ENCODE assay signal across 22 cellular contexts in genomic region chr12:117447665-117448366, GRCh38.
DNase-seq lines count a peak whose midpoint lies in the region; ATAC-seq, FAIRE-seq and TF ChIP-seq lines count a peak whose summit lies in the region.
"Had no signal": no experiment of that assay in that cellular context is flagged by ENCODE, and none has a peak within 500 bp of the region (broad histone marks: within the 10 kb centered on the region; RNA-seq: fewer than 3 reads in every experiment).

No MANE protein-coding gene starts in this region.

- intact Hi-C loops in body of pancreas (cut with DNase I) (no loop called here), pancreas (cut with DNase I) (no loop called here), sciatic nerve (cut with DNase I) (no loop called here)

- peak; percentile 53 for ATAC-seq in body of pancreas
- ATAC-seq in pancreas = peak in 3 of 4 donors; percentile 61 to 74 (median 74)
- no peak for ATAC-seq in sciatic nerve
- ATAC-seq: CD8-positive, alpha-beta T cell; Panc1 had no signal

- H3K9me3 ChIP-seq in body of pancreas (no peaks in the 10 kb centered on the region), pancreas (no peaks in the 10 kb centered on the region)
- H3K9me3 ChIP-seq: HAP-1 had no signal

- DNase-seq in COR-L47 (lab: John Stamatoyannopoulos, UW) = peak; percentile 27
- peak; percentile 66 for DNase-seq in NCI-H146 (lab: John Stamatoyannopoulos, UW)
- DNase-seq in body of pancreas = peak in 2 of 4 donors; percentile 7 to 13
- DNase-seq in pancreas = peak in 1 of 6 donors; percentile 9
- no peak for DNase-seq in NCI-H1694 (lab: John Stamatoyannopoulos, UW)
- DNase-seq in sciatic nerve (ENCODE audit: low spot score) = no peak
- no peak for DNase-seq in NCI-H2029 (lab: John Stamatoyannopoulos, UW)
- DNase-seq: CD8-positive, alpha-beta T cell; DMS79 treated with DMSO at 0.1 percent for 48 hours; GM23248; Karpas-422; NCI-H1417 treated with DMSO at 0.1 percent for 48 hours; NCI-H2081; NCI-H2171 treated with DMSO at 0.1 percent for 48 hours; NCI-H446; NCI-H82 had no signal

- TF ChIP-seq POLR2A in body of pancreas (IDR thresholded peaks at IDR 0.05) = no peak

- no peak overlapping the region for H3K4me3 ChIP-seq in body of pancreas
- H3K4me3 ChIP-seq in pancreas = no peak overlapping the region
- H3K4me3 ChIP-seq: BLaER1 treated with 17β-estradiol and CSF1 and Interleukin-3, amounts not matched to agents 10 nM and 100 nM; GM23248; HAP-1; SK-N-MC had no signal

- H3K27ac ChIP-seq in body of pancreas = no peak overlapping the region
- peak overlapping the region in 3 of 4 donors; percentile 5 to 17 (median 9) for H3K27ac ChIP-seq in pancreas
- H3K27ac ChIP-seq: BLaER1 treated with 17β-estradiol and CSF1 and Interleukin-3, amounts not matched to agents 10 nM and 100 nM; GM23248; HL-60; SK-N-MC had no signal

- H3K36me3 ChIP-seq in body of pancreas (replicated peaks in 1 of 2; ENCODE audit: insufficient read depth in 1 of 2, low read depth in 2 of 2) (no peaks in the 10 kb centered on the region), pancreas (no peaks in the 10 kb centered on the region)
- H3K36me3 ChIP-seq: BLaER1 treated with 17β-estradiol and CSF1 and Interleukin-3, amounts not matched to agents 10 nM and 100 nM; HAP-1 had no signal

- peaks cover 8% of the 10 kb centered on the region for H3K4me1 ChIP-seq in body of pancreas
- no peaks in the 10 kb centered on the region for H3K4me1 ChIP-seq in pancreas
- H3K4me1 ChIP-seq: HAP-1 had no signal

- WGBS in body of pancreas, 2 donors = 82 to 90% methylated on average over 6 of the region's 6 CpGs
- WGBS in pancreas, 2 donors = 76 to 88% methylated on average over 6 of the region's 6 CpGs

- no peak for TF ChIP-seq CTCF in body of pancreas (IDR thresholded peaks at IDR 0.05)
- no peak for TF ChIP-seq CTCF in pancreas (IDR thresholded peaks at IDR 0.05)

- no peaks in the 10 kb centered on the region for H3K27me3 ChIP-seq in body of pancreas
- H3K27me3 ChIP-seq in pancreas = no peaks in the 10 kb centered on the region
- H3K27me3 ChIP-seq: BLaER1 treated with 17β-estradiol and CSF1 and Interleukin-3, amounts not matched to agents 10 nM and 100 nM had no signal

- FAIRE-seq in pancreas (lab: Jason Lieb, UNC) = no peak
- FAIRE-seq: HTR-8/SVneo had no signal

Comparison
In these comparisons a context has a peak if more than half of its experiments do, and no peak if none do; other contexts are left out.
1. DNase-seq: peak in COR-L47 (single experiment) and NCI-H146 (single experiment); none in NCI-H1694 (single experiment), sciatic nerve (single experiment) and NCI-H2029 (single experiment).
2. H3K27ac ChIP-seq: peak in pancreas (3 of 4); none in body of pancreas (0 of 4).